ENCODE assay signal across 21 cellular contexts in the genomic region with DNA sequence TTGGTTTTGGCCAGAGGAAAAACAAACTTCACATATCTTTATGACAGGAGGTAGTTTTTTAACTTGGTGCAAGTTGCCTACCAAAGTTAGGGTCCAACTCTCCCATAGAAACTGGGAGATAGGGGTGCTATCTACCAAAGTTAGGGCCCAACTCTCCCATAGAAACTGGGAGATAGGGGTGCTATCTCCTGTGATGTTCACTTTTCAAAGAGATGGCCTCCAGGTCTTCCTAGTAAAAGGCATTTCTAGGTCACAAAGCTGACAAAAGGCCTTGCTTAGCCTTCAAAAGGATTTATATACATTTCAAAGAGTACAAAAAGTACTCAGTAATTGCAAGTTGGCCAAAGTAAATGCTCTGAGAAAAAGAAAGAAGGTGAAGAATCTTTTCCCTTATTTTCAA. TPM values are rescaled to one million over a fixed set of nuclear protein-coding genes. Genes with fewer than 3 reads are reported as not detected.
DNase-seq lines count a peak whose midpoint lies in the region; ATAC-seq and TF ChIP-seq lines count a peak whose summit lies in the region.
"Had no signal": no experiment of that assay in that cellular context is flagged by ENCODE, and none has a peak within 500 bp of the region (broad histone marks: within the 10 kb centered on the region; RNA-seq: fewer than 3 reads in every experiment).

No MANE protein-coding gene starts in this region.

- no TSS peak for BruUV-seq in A673 (replicated peaks; lab: Mats Ljungman, UMichigan)

- no peaks in the 10 kb centered on the region for H3K27me3 ChIP-seq in A673 (replicated peaks; ENCODE audit: insufficient read depth, low read depth, low read length, poor library complexity)
- no peaks in the 10 kb centered on the region for H3K27me3 ChIP-seq in right lobe of liver
- H3K27me3 ChIP-seq in CD8-positive, alpha-beta memory T cell (ENCODE audit: insufficient read depth, low read length, poor library complexity, severe bottlenecking) = no peaks in the 10 kb centered on the region
- H3K27me3 ChIP-seq: BE2C had no signal

- ATAC-seq in WTC11 = peak; percentile 60
- ATAC-seq in right lobe of liver = peak in 2 of 4 donors; percentile 7 to 33
- ATAC-seq: GM12878, HCT116 had no signal

- H3K9me3 ChIP-seq in A673 (ENCODE audit: low read depth, low read length, poor library complexity, severe bottlenecking) = no peaks in the 10 kb centered on the region
- H3K9me3 ChIP-seq in right lobe of liver = no peaks in the 10 kb centered on the region
- H3K9me3 ChIP-seq in CD8-positive, alpha-beta memory T cell (ENCODE audit: low read length) = no peaks in the 10 kb centered on the region
- H3K9me3 ChIP-seq: BE2C, Caco-2 had no signal

- peaks cover 99% of the 10 kb centered on the region for H3K4me1 ChIP-seq in A673 (ENCODE audit: insufficient read depth, low read length, poor library complexity, severe bottlenecking)
- peaks cover 0 to 69% (median 23%) of the 10 kb centered on the region in 4 donors for H3K4me1 ChIP-seq in right lobe of liver
- no peaks in the 10 kb centered on the region for H3K4me1 ChIP-seq in CD8-positive, alpha-beta memory T cell (ENCODE audit: insufficient read depth, low read length)
- H3K4me1 ChIP-seq: BE2C, Caco-2 had no signal

- H3K4me3 ChIP-seq in A673 (ENCODE audit: low read depth, low read length, poor library complexity, severe bottlenecking) (no peak overlapping the region), right lobe of liver (no peak overlapping the region)
- H3K4me3 ChIP-seq in CD8-positive, alpha-beta memory T cell (ENCODE audit: low read length) = no peak overlapping the region
- H3K4me3 ChIP-seq: GM12878 had no signal

- TF ChIP-seq CTCF in A673 (conservative IDR thresholded peaks at IDR 0.05; ENCODE audit: low read depth, low read length) = no peak
- no peak for TF ChIP-seq CTCF in WTC11 (IDR thresholded peaks at IDR 0.05)
- no peak for TF ChIP-seq CTCF in right lobe of liver (IDR thresholded peaks at IDR 0.05)

- H3K36me3 Mint-ChIP-seq in WTC11 = no peaks in the 10 kb centered on the region
- H3K36me3 Mint-ChIP-seq in CD8-positive, alpha-beta memory T cell = peaks cover 0 to 9% (median 0%) of the 10 kb centered on the region in 3 donors

- no peak overlapping the region for H3K4me3 Mint-ChIP-seq in WTC11
- no peak overlapping the region for H3K4me3 Mint-ChIP-seq in CD8-positive, alpha-beta memory T cell
- H3K4me3 Mint-ChIP-seq: CD4-positive, CD25-positive, alpha-beta regulatory T cell; HFFc6; IgD-negative memory B cell had no signal

- peaks cover 34% of the 10 kb centered on the region for H3K4me1 Mint-ChIP-seq in WTC11
- peaks cover 11 to 16% (median 13%) of the 10 kb centered on the region in 3 donors for H3K4me1 Mint-ChIP-seq in CD8-positive, alpha-beta memory T cell

- TF ChIP-seq POLR2A in right lobe of liver (IDR thresholded peaks at IDR 0.05) = no peak

- POLR2A ChIA-PET in A673 (lab: Charles Lee; ENCODE audit: low non-redundant PET) (no interaction called here), WTC11 (lab: Charles Lee) (no interaction called here)
- POLR2A ChIA-PET in CD8-positive, alpha-beta memory T cell (lab: Charles Lee) = no interaction called here

- H3K9me3 Mint-ChIP-seq in WTC11 = no peaks in the 10 kb centered on the region
- H3K9me3 Mint-ChIP-seq in CD8-positive, alpha-beta memory T cell = no peaks in the 10 kb centered on the region
- H3K9me3 Mint-ChIP-seq: HFFc6 had no signal

- H3K27me3 Mint-ChIP-seq in WTC11 (ENCODE audit: low read depth) = peaks cover 88% of the 10 kb centered on the region
- no peaks in the 10 kb centered on the region for H3K27me3 Mint-ChIP-seq in CD8-positive, alpha-beta memory T cell
- H3K27me3 Mint-ChIP-seq: CD4-positive, CD25-positive, alpha-beta regulatory T cell; IgD-negative memory B cell had no signal

- CTCF ChIA-PET in A673 (lab: Charles Lee) = no interaction called here
- CTCF ChIA-PET in WTC11 (lab: Charles Lee) = interaction anchor here (1.3 kb wide), 1 partner anchor 8 kb away, joined by 3 read pairs; no protein-coding TSS in a partner anchor
- CTCF ChIA-PET in CD8-positive, alpha-beta memory T cell (lab: Charles Lee) = no interaction called here

- H3K27ac ChIP-seq in A673 (ENCODE audit: low read depth, low read length, poor library complexity, severe bottlenecking) (peak overlapping the region; percentile 66), right lobe of liver (peak overlapping the region in 2 of 3 donors; percentile 62 to 76)
- H3K27ac ChIP-seq in CD8-positive, alpha-beta memory T cell (ENCODE audit: low read depth, low read length) = no peak overlapping the region

- H3K36me3 ChIP-seq in A673 (ENCODE audit: insufficient read depth, low read length, poor library complexity, severe bottlenecking) (peaks cover under 1% of the 10 kb centered on the region), right lobe of liver (no peaks in the 10 kb centered on the region)
- H3K36me3 ChIP-seq in CD8-positive, alpha-beta memory T cell (ENCODE audit: insufficient read depth, low read length) = no peaks in the 10 kb centered on the region
- H3K36me3 ChIP-seq: BE2C had no signal

- DNase-seq in A673 (ENCODE audit: low spot score) (no peak), WTC11 (ENCODE audit: low spot score) (no peak), iPS DF 4.7 (ENCODE audit: extremely low read depth, low spot score) (peak; percentile 14), right lobe of liver (no peak), mesenteric fat pad (ENCODE audit: low spot score) (no peak), dedifferentiated amniotic fluid mesenchymal stem cell (ENCODE audit: extremely low spot score) (no peak), putamen (ENCODE audit: low spot score) (no peak)
- DNase-seq in CD8-positive, alpha-beta memory T cell = no peak
- DNase-seq: 8988T; ACHN; BE2C; C1 segment of cervical spinal cord; Caco-2; CD4-positive, CD25-positive, alpha-beta regulatory T cell; DMS79; GF-D8; HFFc6; KBM-7 had no signal

- no peak overlapping the region for H3K27ac Mint-ChIP-seq in WTC11
- H3K27ac Mint-ChIP-seq in CD8-positive, alpha-beta memory T cell = no peak overlapping the region
- H3K27ac Mint-ChIP-seq: HFFc6, IgD-negative memory B cell had no signal

- intact Hi-C loops in A673 (cut with micrococcal nuclease; ENCODE audit: unreplicated experiment) (no loop called here), right lobe of liver (cut with DNase I) (no loop called here)

TF ChIP-seq in WTC11, 78 proteins besides CTCF, POLR2A, EP300 and RAD21:
- no peak for TF ChIP-seq ZNF138 (CRISPR knock-in tag; conservative IDR thresholded peaks at IDR 0.05)
- no peak for TF ChIP-seq NR1H2 (CRISPR knock-in tag; IDR thresholded peaks at IDR 0.05)
- TF ChIP-seq ELF4 (CRISPR knock-in tag; IDR thresholded peaks at IDR 0.05; ENCODE audit: low read depth) = no peak
- TF ChIP-seq, protein P1, sequence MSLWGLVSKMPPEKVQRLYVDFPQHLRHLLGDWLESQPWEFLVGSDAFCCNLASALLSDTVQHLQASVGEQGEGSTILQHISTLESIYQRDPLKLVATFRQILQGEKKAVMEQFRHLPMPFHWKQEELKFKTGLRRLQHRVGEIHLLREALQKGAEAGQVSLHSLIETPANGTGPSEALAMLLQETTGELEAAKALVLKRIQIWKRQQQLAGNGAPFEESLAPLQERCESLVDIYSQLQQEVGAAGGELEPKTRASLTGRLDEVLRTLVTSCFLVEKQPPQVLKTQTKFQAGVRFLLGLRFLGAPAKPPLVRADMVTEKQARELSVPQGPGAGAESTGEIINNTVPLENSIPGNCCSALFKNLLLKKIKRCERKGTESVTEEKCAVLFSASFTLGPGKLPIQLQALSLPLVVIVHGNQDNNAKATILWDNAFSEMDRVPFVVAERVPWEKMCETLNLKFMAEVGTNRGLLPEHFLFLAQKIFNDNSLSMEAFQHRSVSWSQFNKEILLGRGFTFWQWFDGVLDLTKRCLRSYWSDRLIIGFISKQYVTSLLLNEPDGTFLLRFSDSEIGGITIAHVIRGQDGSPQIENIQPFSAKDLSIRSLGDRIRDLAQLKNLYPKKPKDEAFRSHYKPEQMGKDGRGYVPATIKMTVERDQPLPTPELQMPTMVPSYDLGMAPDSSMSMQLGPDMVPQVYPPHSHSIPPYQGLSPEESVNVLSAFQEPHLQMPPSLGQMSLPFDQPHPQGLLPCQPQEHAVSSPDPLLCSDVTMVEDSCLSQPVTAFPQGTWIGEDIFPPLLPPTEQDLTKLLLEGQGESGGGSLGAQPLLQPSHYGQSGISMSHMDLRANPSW (CRISPR knock-in tag; conservative IDR thresholded peaks at IDR 0.05; ENCODE audit: low read depth) = no peak
- TF ChIP-seq, protein P2, sequence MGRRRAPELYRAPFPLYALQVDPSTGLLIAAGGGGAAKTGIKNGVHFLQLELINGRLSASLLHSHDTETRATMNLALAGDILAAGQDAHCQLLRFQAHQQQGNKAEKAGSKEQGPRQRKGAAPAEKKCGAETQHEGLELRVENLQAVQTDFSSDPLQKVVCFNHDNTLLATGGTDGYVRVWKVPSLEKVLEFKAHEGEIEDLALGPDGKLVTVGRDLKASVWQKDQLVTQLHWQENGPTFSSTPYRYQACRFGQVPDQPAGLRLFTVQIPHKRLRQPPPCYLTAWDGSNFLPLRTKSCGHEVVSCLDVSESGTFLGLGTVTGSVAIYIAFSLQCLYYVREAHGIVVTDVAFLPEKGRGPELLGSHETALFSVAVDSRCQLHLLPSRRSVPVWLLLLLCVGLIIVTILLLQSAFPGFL (CRISPR knock-in tag; IDR thresholded peaks at IDR 0.05; ENCODE audit: borderline replicate concordance) = no peak
- TF ChIP-seq, protein P3, sequence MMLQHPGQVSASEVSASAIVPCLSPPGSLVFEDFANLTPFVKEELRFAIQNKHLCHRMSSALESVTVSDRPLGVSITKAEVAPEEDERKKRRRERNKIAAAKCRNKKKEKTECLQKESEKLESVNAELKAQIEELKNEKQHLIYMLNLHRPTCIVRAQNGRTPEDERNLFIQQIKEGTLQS (CRISPR knock-in tag; conservative IDR thresholded peaks at IDR 0.05) = no peak
- TF ChIP-seq TEAD4 (CRISPR knock-in tag; IDR thresholded peaks at IDR 0.05) = no peak

RNA-seq across cellular contexts. Expression of a gene that starts 27.1 kb away (rescaled TPM):
- total RNA-seq in A673 (2021) (207 and 233 TPM in 2 replicates), WTC11 (2021) (4.5 to 5.7 TPM (median 4.5 TPM) in 3 replicates), right lobe of liver (100 to 1,000 TPM in 1 of 6 experiments, 10 to 100 TPM in 5; 44.6 to 142 (median 60.5) TPM), mesenteric fat pad (21.5 TPM)
- 10 to 100 TPM in 1 of 2 experiments, 1 to 10 TPM in 1; 6.7 to 11.5 TPM for total RNA-seq in CD8-positive, alpha-beta memory T cell
- 5.2 TPM for polyA plus RNA-seq in CD8-positive, alpha-beta memory T cell
